In the genomic region with DNA sequence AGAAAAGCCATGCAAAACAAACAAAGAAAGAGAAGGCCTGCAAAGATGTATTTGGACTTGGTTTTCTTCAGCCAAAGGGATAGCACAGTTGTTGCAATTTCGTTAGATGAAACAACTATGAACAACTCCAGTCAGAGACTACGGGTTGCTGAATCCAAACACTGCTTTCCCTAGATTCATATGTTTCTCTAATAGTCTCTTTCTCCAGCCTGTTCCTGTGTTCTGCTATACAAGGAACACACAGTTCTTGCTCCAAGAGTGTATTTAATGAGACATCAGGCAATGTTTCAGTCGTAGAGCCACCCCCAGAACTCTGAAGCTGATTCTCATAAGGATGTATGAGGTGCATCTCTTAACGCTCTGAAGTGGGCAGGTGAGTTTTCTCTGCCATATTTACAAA, we compare ENCODE assay signal across 17 cellular contexts.
DNase-seq lines count a peak whose midpoint lies in the region; ATAC-seq and TF ChIP-seq lines count a peak whose summit lies in the region.
"Had no signal": no experiment of that assay in that cellular context is flagged by ENCODE, and none has a peak within 500 bp of the region (broad histone marks: within the 10 kb centered on the region; RNA-seq: fewer than 3 reads in every experiment).

No MANE protein-coding gene starts in this region.

- no peak overlapping the region for H2BK5ac ChIP-seq in trophoblast cell (ENCODE audit: low read depth, low read length, poor library complexity)

- H3K36me3 ChIP-seq in thoracic aorta = no peaks in the 10 kb centered on the region
- no peaks in the 10 kb centered on the region for H3K36me3 ChIP-seq in trophoblast cell (ENCODE audit: control insufficient read depth in 1 of 2, insufficient read depth in 2 of 2, low read length in 2 of 2)
- H3K36me3 ChIP-seq: BLaER1, HAP-1 had no signal

- H4K8ac ChIP-seq in trophoblast cell (ENCODE audit: low read depth, low read length) = no peak overlapping the region

- no peak overlapping the region for H4K91ac ChIP-seq in trophoblast cell (ENCODE audit: low read depth, low read length)

- no peak overlapping the region for H3K4me2 ChIP-seq in trophoblast cell (ENCODE audit: low read length)
- H3K4me2 ChIP-seq: BLaER1 had no signal

- no peak overlapping the region for H3K14ac ChIP-seq in trophoblast cell (ENCODE audit: low read length)

- POLR2A ChIA-PET in GM10248 (lab: Yijun Ruan, JAX) = no interaction called here

- H3K4me3 ChIP-seq in thoracic aorta = no peak overlapping the region
- no peak overlapping the region for H3K4me3 ChIP-seq in trophoblast cell (ENCODE audit: low read depth, low read length)
- H3K4me3 ChIP-seq: BLaER1, GM23248, HAP-1 had no signal

- no peak overlapping the region for H3K18ac ChIP-seq in trophoblast cell (ENCODE audit: low read length)

- peaks cover 17% of the 10 kb centered on the region for H3K4me1 Mint-ChIP-seq in brain
- H3K4me1 Mint-ChIP-seq: CD4-positive, alpha-beta memory T cell had no signal

- H3K9ac ChIP-seq in trophoblast cell (ENCODE audit: low read length) = no peak overlapping the region
- H3K9ac ChIP-seq: BLaER1, GM23248 had no signal

- TF ChIP-seq CTCF in brain (conservative IDR thresholded peaks at IDR 0.05) = no peak
- TF ChIP-seq CTCF in thoracic aorta (IDR thresholded peaks at IDR 0.05) = no peak
- TF ChIP-seq CTCF in GM10248 (IDR thresholded peaks at IDR 0.05; ENCODE audit: control extremely low read depth, extremely low read depth, low read depth, missing control alignments) = no peak

- no peak overlapping the region for H3K4me3 Mint-ChIP-seq in brain
- H3K4me3 Mint-ChIP-seq: CD14-positive monocyte; CD4-positive, alpha-beta memory T cell; IgD-negative memory B cell had no signal

- H3K4me1 ChIP-seq in thoracic aorta (ENCODE audit: control insufficient read depth in 1 of 2, low read depth in 2 of 2) (peaks cover 0 to 12% of the 10 kb centered on the region in 2 donors), trophoblast cell (ENCODE audit: control insufficient read depth in 1 of 2, insufficient read depth in 2 of 2, low read length in 2 of 2) (no peaks in the 10 kb centered on the region)
- H3K4me1 ChIP-seq: BLaER1, HAP-1 had no signal

- H2BK120ac ChIP-seq in trophoblast cell (ENCODE audit: insufficient read depth, low read length, poor library complexity) = no peak overlapping the region

- no peak overlapping the region for H3K4ac ChIP-seq in trophoblast cell (ENCODE audit: low read depth, low read length)

- H3K27ac Mint-ChIP-seq in brain = peak overlapping the region in 4 of 5 experiments; percentile 13 to 53 (median 42)
- H3K27ac Mint-ChIP-seq: CD14-positive monocyte; CD4-positive, alpha-beta memory T cell; IgD-negative memory B cell had no signal

- H2AK5ac ChIP-seq in trophoblast cell (ENCODE audit: low read length) = no peak overlapping the region

- H3K23ac ChIP-seq in trophoblast cell (ENCODE audit: low read length) = no peak overlapping the region

- peaks cover 0 to 8% (median 2%) of the 10 kb centered on the region in 5 experiments for H3K9me3 Mint-ChIP-seq in brain

- H3K27ac ChIP-seq in thoracic aorta (peak overlapping the region; percentile 34 to 56), trophoblast cell (ENCODE audit: low read depth, low read length) (no peak overlapping the region)
- H3K27ac ChIP-seq: BLaER1, GM23248 had no signal

- no peaks in the 10 kb centered on the region for H3K79me1 ChIP-seq in trophoblast cell (ENCODE audit: low read length)

- no peak overlapping the region for H4K12ac ChIP-seq in trophoblast cell (ENCODE audit: low read depth, low read length)

- no peaks in the 10 kb centered on the region for H3K79me2 ChIP-seq in trophoblast cell (ENCODE audit: control insufficient read depth, insufficient read depth, low read length, poor library complexity)

- peak; percentile 4 for DNase-seq in medulla oblongata (ENCODE audit: extremely low spot score)
- no peak for DNase-seq in thoracic aorta (ENCODE audit: low spot score)
- DNase-seq in trophoblast cell = no peak
- DNase-seq in GM10248 (ENCODE audit: extremely low spot score) = no peak
- DNase-seq in RKO (ENCODE audit: low spot score) = no peak
- DNase-seq: ACHN; AML-193; CD4-positive, alpha-beta memory T cell; DMS79 treated with DMSO at 0.1 percent for 48 hours; GM23248 had no signal

- no peak overlapping the region for H2AFZ ChIP-seq in trophoblast cell (ENCODE audit: insufficient read depth, low read length, poor library complexity)
- H2AFZ ChIP-seq: GM23248 had no signal

- no CpG with 5 or more reads among the region's 4 CpGs for WGBS in trophoblast cell (ENCODE audit: extremely low coverage, insufficient coverage, insufficient read length)

- CTCF ChIA-PET in GM10248 (lab: Yijun Ruan, JAX) = no interaction called here

- no peaks in the 10 kb centered on the region for H3K27me3 ChIP-seq in thoracic aorta (replicated peaks; ENCODE audit: insufficient read depth)
- no peaks in the 10 kb centered on the region for H3K27me3 ChIP-seq in trophoblast cell (ENCODE audit: insufficient read depth, low read length)
- H3K27me3 ChIP-seq: BLaER1 had no signal

- no peaks in the 10 kb centered on the region for H3K36me3 Mint-ChIP-seq in brain

- H2BK12ac ChIP-seq in trophoblast cell (ENCODE audit: low read length) = no peak overlapping the region

- peaks cover 3% of the 10 kb centered on the region for H3K27me3 Mint-ChIP-seq in brain
- H3K27me3 Mint-ChIP-seq: CD4-positive, alpha-beta memory T cell had no signal

- H3K9me3 ChIP-seq in thoracic aorta (no peaks in the 10 kb centered on the region), trophoblast cell (ENCODE audit: insufficient read depth, low read depth, low read length) (no peaks in the 10 kb centered on the region)
- H3K9me3 ChIP-seq: HAP-1 had no signal

- no peak for ATAC-seq in thoracic aorta (ENCODE audit: insufficient number of reproducible peaks, low FRiP score, low read depth)
- no peak for ATAC-seq in GM19328 (IDR thresholded peaks at IDR 0.05; ENCODE audit: unreplicated experiment)
- ATAC-seq: HepG2 had no signal
